ENCODE assay signal across 25 cellular contexts in genomic region chr1:113616201-113616600, GRCh38.
DNase-seq lines count a peak whose midpoint lies in the region; ATAC-seq lines count a peak whose summit lies in the region.
"Had no signal": no experiment of that assay in that cellular context is flagged by ENCODE, and none has a peak within 500 bp of the region (broad histone marks: within the 10 kb centered on the region; RNA-seq: fewer than 3 reads in every experiment).

No MANE protein-coding gene starts in this region.

- no peak for ATAC-seq in GM18511 (IDR thresholded peaks at IDR 0.05; ENCODE audit: unreplicated experiment)
- ATAC-seq: heart left ventricle; naive thymus-derived CD8-positive, alpha-beta T cell; T-helper 17 cell had no signal

- no peaks in the 10 kb centered on the region for H3K4me1 ChIP-seq in mesendoderm (ENCODE audit: control insufficient read depth, low read depth, low read length)
- H3K4me1 ChIP-seq: breast epithelium, parathyroid adenoma, uterus had no signal

- no peaks in the 10 kb centered on the region for H3K27me3 ChIP-seq in mesendoderm (ENCODE audit: insufficient read depth, low read length, poor library complexity)
- H3K27me3 ChIP-seq: breast epithelium, esophagus muscularis mucosa, heart left ventricle, uterus had no signal

- no peak overlapping the region for H3K23ac ChIP-seq in mesendoderm (ENCODE audit: low read length)

- H3K36me3 ChIP-seq in mesendoderm (ENCODE audit: control insufficient read depth, insufficient read depth, low read length), result no peaks in the 10 kb centered on the region
- H3K36me3 ChIP-seq: breast epithelium, esophagus muscularis mucosa, uterus, WERI-Rb-1 had no signal

- H3K4me3 ChIP-seq in mesendoderm (ENCODE audit: low read length), result no peak overlapping the region
- H3K4me3 ChIP-seq: breast epithelium, esophagus muscularis mucosa, heart left ventricle, skin epidermis, uterus had no signal

- WGBS in mesendoderm (ENCODE audit: extremely low coverage, insufficient coverage, low lambda C conversion rate), result no CpG with 5 or more reads among the region's 3 CpGs

- H3K18ac ChIP-seq in mesendoderm (ENCODE audit: low read length), result no peak overlapping the region

- peak; percentile 97 for DNase-seq in DMS 273 treated with DMSO at 0.1 percent for 48 hours (lab: John Stamatoyannopoulos, UW)
- DNase-seq in NCI-H446 (lab: John Stamatoyannopoulos, UW), result peak; percentile 85 to 97
- peak; percentile 59 to 83 for DNase-seq in cerebellar nuclear complex (lab: John Stamatoyannopoulos, UW)
- peak; percentile 3 for DNase-seq in mesendoderm
- DNase-seq in SHP77 treated with DMSO at 0.1 percent for 48 hours (lab: John Stamatoyannopoulos, UW), result no peak
- no peak for DNase-seq in HCEC 1CT
- DNase-seq in central memory CD4-positive, alpha-beta T cell, result no peak
- DNase-seq: activated CD4-positive, alpha-beta memory T cell treated with anti-CD3 and anti-CD28 coated beads for 36 hours; activated naive CD4-positive, alpha-beta T cell treated with anti-CD3 and anti-CD28 coated beads, Interleukin-2, amount 50 U/mL, for 16 hours; activated T-cell treated with anti-CD3 and anti-CD28 coated beads, Interleukin-2, amount 50 U/mL, for 1 hour; heart left ventricle; Kasumi-1; naive thymus-derived CD8-positive, alpha-beta T cell; NCI-H1417; OCI-M1; SIG-M5; stimulated activated CD4-positive, alpha-beta T cell treated with anti-CD3 and anti-CD28 coated beads, Interleukin-4, amount 100 ng/mL, for 1 hour; T-helper 17 cell; uterus; WERI-Rb-1 had no signal

- H3K79me1 ChIP-seq in mesendoderm (ENCODE audit: low read length), result no peaks in the 10 kb centered on the region

- no peak overlapping the region for H4K8ac ChIP-seq in mesendoderm (ENCODE audit: low read depth, low read length)

- no peak overlapping the region for H3K4me2 ChIP-seq in mesendoderm (ENCODE audit: low read length)

- no peak overlapping the region for H2BK15ac ChIP-seq in mesendoderm (replicated peaks; ENCODE audit: low read depth)

- no peak overlapping the region for H3K56ac ChIP-seq in mesendoderm (ENCODE audit: low read length)

- no peak overlapping the region for H3K4ac ChIP-seq in mesendoderm (ENCODE audit: low read depth, low read length)

- no peak overlapping the region for H2BK5ac ChIP-seq in mesendoderm (ENCODE audit: low read length)

- H2BK120ac ChIP-seq in mesendoderm (ENCODE audit: low read depth, low read length), result no peak overlapping the region

- no peak overlapping the region for H2AK5ac ChIP-seq in mesendoderm (ENCODE audit: low read length)

- no peaks in the 10 kb centered on the region for H3K79me2 ChIP-seq in mesendoderm (ENCODE audit: control insufficient read depth, insufficient read depth, low read length)
- H3K79me2 ChIP-seq: parathyroid adenoma had no signal

- H4K5ac ChIP-seq in mesendoderm (ENCODE audit: low read length), result no peak overlapping the region

- H3K27ac ChIP-seq in mesendoderm (ENCODE audit: low read depth, low read length), result no peak overlapping the region
- H3K27ac ChIP-seq: breast epithelium, esophagus muscularis mucosa, heart left ventricle, parathyroid adenoma, skin epidermis, uterus, WERI-Rb-1 had no signal

- no peak overlapping the region for H3K9ac ChIP-seq in mesendoderm (ENCODE audit: low read length)
- H3K9ac ChIP-seq: parathyroid adenoma had no signal

Comparison
In these comparisons a context has a peak if more than half of its experiments do, and no peak if none do; other contexts are left out.
1. DNase-seq: peak in DMS 273 treated with DMSO at 0.1 percent for 48 hours (single experiment), NCI-H446 (2 of 2), cerebellar nuclear complex (2 of 2) and mesendoderm (single experiment); none in SHP77 treated with DMSO at 0.1 percent for 48 hours (single experiment), HCEC 1CT (single experiment) and central memory CD4-positive, alpha-beta T cell (single experiment).